In the genomic region with DNA sequence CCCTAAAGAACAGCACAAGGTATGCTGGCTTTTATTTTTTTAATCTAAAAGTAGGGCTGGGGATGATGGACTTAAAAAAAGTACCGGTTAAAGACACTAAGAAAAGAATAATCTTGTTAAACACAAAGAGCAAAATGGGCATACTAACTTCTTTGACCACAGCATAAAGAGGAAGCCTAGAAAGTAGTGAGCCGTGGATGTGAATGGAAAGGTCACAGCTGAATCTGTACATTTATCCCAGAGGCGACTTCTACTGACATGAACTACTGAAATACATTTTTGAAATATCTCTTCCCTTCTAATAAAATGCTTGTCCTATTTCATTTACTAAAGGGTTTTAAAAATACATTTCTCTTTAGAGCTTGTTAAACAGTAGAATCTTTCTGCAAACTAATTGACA, we compare ENCODE assay signal across 34 cellular contexts.
DNase-seq lines count a peak whose midpoint lies in the region; ATAC-seq and TF ChIP-seq lines count a peak whose summit lies in the region.
"Had no signal": no experiment of that assay in that cellular context is flagged by ENCODE, and none has a peak within 500 bp of the region (broad histone marks: within the 10 kb centered on the region; RNA-seq: fewer than 3 reads in every experiment).

No MANE protein-coding gene starts in this region.

- H3K27ac Mint-ChIP-seq in T-helper 17 cell: peak overlapping the region; percentile 14
- H3K27ac Mint-ChIP-seq in mesothelial cell of epicardium: peak overlapping the region; percentile 18
- H3K27ac Mint-ChIP-seq: activated naive CD8-positive, alpha-beta T cell treated with anti-CD3 and anti-CD28 coated beads, Interleukin-2, amount 10 ng/mL, durations not matched to agents 7 days and 5 days; activated T-cell treated with anti-CD3 and anti-CD28 coated beads, Interleukin-2, amount 50 U/mL, for 24 hours; CD4-positive, CD25-positive, alpha-beta regulatory T cell; effector memory CD8-positive, alpha-beta T cell; T-helper 2 cell treated with Interferon-gamma antibody and Interleukin-4, amounts not matched to agents 5 μg/mL and 100 μg/mL, for 36 hours had no signal

- DNase-seq in cardiac muscle cell (ENCODE audit: low read depth in 1 of 2, low spot score in 1 of 2) (no peak), left cardiac atrium (no peak), T-helper 17 cell (no peak), mesothelial cell of epicardium (ENCODE audit: low spot score in 2 of 2, unreplicated experiment in 2 of 2) (no peak), brain microvascular endothelial cell (no peak), posterior vena cava (ENCODE audit: low spot score) (no peak)
- no peak for DNase-seq in effector CD8-positive, alpha-beta T cell (lab: John Stamatoyannopoulos, UW)
- DNase-seq: activated CD4-positive, alpha-beta T cell treated with anti-CD3 and anti-CD28 coated beads, Interleukin-2, amount 50 U/mL, for 1 hour; activated gamma-delta T cell; activated naive CD8-positive, alpha-beta T cell treated with anti-CD3 and anti-CD28 coated beads, Interleukin-2, amount 10 ng/mL, durations not matched to agents 7 days and 5 days; activated T-cell treated with anti-CD3 and anti-CD28 coated beads, Interleukin-2, amount 50 U/mL, for 24 hours; caudate nucleus; CD4-positive, CD25-positive, alpha-beta regulatory T cell; DND-41; effector memory CD8-positive, alpha-beta T cell; erythroblast; left ventricle myocardium superior; midbrain; naive thymus-derived CD8-positive, alpha-beta T cell; NCI-H1417; NCI-H2081; NCI-H345; NCI-H69; Peyer's patch; SHP77 treated with DMSO at 0.1 percent for 48 hours; stimulated activated CD4-positive, alpha-beta T cell treated with anti-CD3 and anti-CD28 coated beads, Interleukin-15, amount 100 ng/mL, for 24 hours; stimulated activated CD4-positive, alpha-beta T cell treated with anti-CD3 and anti-CD28 coated beads, Interleukin-4, amount 100 ng/mL, for 4 hours; substantia nigra; upper lobe of left lung had no signal

- peak overlapping the region; percentile 4 for H3K27ac ChIP-seq in cardiac muscle cell
- H3K27ac ChIP-seq in brain microvascular endothelial cell: no peak overlapping the region
- H3K27ac ChIP-seq: ascending aorta, coronary artery, Peyer's patch had no signal

- no peak for ATAC-seq in left cardiac atrium
- ATAC-seq in T-helper 17 cell: no peak
- ATAC-seq in HG02759 (IDR thresholded peaks at IDR 0.05; ENCODE audit: unreplicated experiment): no peak
- ATAC-seq: effector memory CD8-positive, alpha-beta T cell; left ventricle myocardium superior; naive thymus-derived CD8-positive, alpha-beta T cell had no signal

- intact Hi-C loops in left cardiac atrium (cut with DNase I): no loop called here
- intact Hi-C loops in posterior vena cava (cut with DNase I): no loop called here

- H3K9me3 Mint-ChIP-seq in mesothelial cell of epicardium: no peaks in the 10 kb centered on the region
- H3K9me3 Mint-ChIP-seq: activated naive CD8-positive, alpha-beta T cell treated with anti-CD3 and anti-CD28 coated beads, Interleukin-2, amount 10 ng/mL, durations not matched to agents 7 days and 5 days; activated T-cell treated with anti-CD3 and anti-CD28 coated beads, Interleukin-2, amount 50 U/mL, for 24 hours; CD4-positive, CD25-positive, alpha-beta regulatory T cell; effector memory CD8-positive, alpha-beta T cell; IgD-negative memory B cell; naive thymus-derived CD8-positive, alpha-beta T cell; T-helper 2 cell treated with Interferon-gamma antibody and Interleukin-4, amounts not matched to agents 5 μg/mL and 100 μg/mL, for 36 hours had no signal

- H3K4me3 Mint-ChIP-seq in T-helper 17 cell (no peak overlapping the region), mesothelial cell of epicardium (no peak overlapping the region)
- H3K4me3 Mint-ChIP-seq: activated naive CD8-positive, alpha-beta T cell treated with anti-CD3 and anti-CD28 coated beads, Interleukin-2, amount 10 ng/mL, durations not matched to agents 7 days and 5 days; activated T-cell treated with anti-CD3 and anti-CD28 coated beads, Interleukin-2, amount 50 U/mL, for 24 hours; CD4-positive, CD25-positive, alpha-beta regulatory T cell; effector memory CD8-positive, alpha-beta T cell; naive thymus-derived CD8-positive, alpha-beta T cell; T-helper 2 cell treated with Interferon-gamma antibody and Interleukin-4, amounts not matched to agents 5 μg/mL and 100 μg/mL, for 36 hours had no signal

- H3K36me3 ChIP-seq in cardiac muscle cell: no peaks in the 10 kb centered on the region
- H3K36me3 ChIP-seq in brain microvascular endothelial cell (replicated peaks): no peaks in the 10 kb centered on the region
- H3K36me3 ChIP-seq: ascending aorta, Peyer's patch, upper lobe of left lung had no signal

- TF ChIP-seq CTCF in cardiac muscle cell (IDR thresholded peaks at IDR 0.05; ENCODE audit: low read depth, low read length): no peak
- no peak for TF ChIP-seq CTCF in mesothelial cell of epicardium (IDR thresholded peaks at IDR 0.05; ENCODE audit: unreplicated experiment)
- TF ChIP-seq CTCF in brain microvascular endothelial cell (IDR thresholded peaks at IDR 0.05; ENCODE audit: low read depth, low read length, missing control alignments): no peak

- H3K27me3 Mint-ChIP-seq in T-helper 17 cell: no peaks in the 10 kb centered on the region
- no peaks in the 10 kb centered on the region for H3K27me3 Mint-ChIP-seq in mesothelial cell of epicardium (ENCODE audit: low read depth)
- H3K27me3 Mint-ChIP-seq: activated naive CD8-positive, alpha-beta T cell treated with anti-CD3 and anti-CD28 coated beads, Interleukin-2, amount 10 ng/mL, durations not matched to agents 7 days and 5 days; activated T-cell treated with anti-CD3 and anti-CD28 coated beads, Interleukin-2, amount 50 U/mL, for 24 hours; CD4-positive, CD25-positive, alpha-beta regulatory T cell; effector memory CD8-positive, alpha-beta T cell; IgD-negative memory B cell; naive thymus-derived CD8-positive, alpha-beta T cell had no signal

- in situ Hi-C loops in brain microvascular endothelial cell (cut with HindIII; ENCODE audit: low pct_ligation_motif_present, low sequenced_read_pairs): no loop called here

- peaks cover 22% of the 10 kb centered on the region for H3K4me1 ChIP-seq in cardiac muscle cell (ENCODE audit: low read depth)

- H3K4me1 Mint-ChIP-seq in T-helper 17 cell: peaks cover 24% of the 10 kb centered on the region
- H3K4me1 Mint-ChIP-seq in mesothelial cell of epicardium: peaks cover 65% of the 10 kb centered on the region

- H3K9me3 ChIP-seq in cardiac muscle cell (ENCODE audit: low read depth): no peaks in the 10 kb centered on the region
- H3K9me3 ChIP-seq in T-helper 17 cell (ENCODE audit: control insufficient read depth, low read length, poor library complexity, severe bottlenecking): no peaks in the 10 kb centered on the region
- H3K9me3 ChIP-seq: ascending aorta, Peyer's patch, upper lobe of left lung had no signal

- no peaks in the 10 kb centered on the region for H3K27me3 ChIP-seq in cardiac muscle cell
- no peaks in the 10 kb centered on the region for H3K27me3 ChIP-seq in brain microvascular endothelial cell (replicated peaks)
- H3K27me3 ChIP-seq: ascending aorta, Peyer's patch, upper lobe of left lung had no signal

- H3K36me3 Mint-ChIP-seq in T-helper 17 cell (ENCODE audit: low read depth) (peaks cover 3% of the 10 kb centered on the region), mesothelial cell of epicardium (no peaks in the 10 kb centered on the region)

- H3K4me3 ChIP-seq in cardiac muscle cell: no peak overlapping the region
- no peak overlapping the region for H3K4me3 ChIP-seq in brain microvascular endothelial cell (ENCODE audit: low read depth, low read length)
- H3K4me3 ChIP-seq: ascending aorta, coronary artery, Peyer's patch, upper lobe of left lung had no signal
